19 cellular contexts compared by ENCODE assay signal in the genomic region with DNA sequence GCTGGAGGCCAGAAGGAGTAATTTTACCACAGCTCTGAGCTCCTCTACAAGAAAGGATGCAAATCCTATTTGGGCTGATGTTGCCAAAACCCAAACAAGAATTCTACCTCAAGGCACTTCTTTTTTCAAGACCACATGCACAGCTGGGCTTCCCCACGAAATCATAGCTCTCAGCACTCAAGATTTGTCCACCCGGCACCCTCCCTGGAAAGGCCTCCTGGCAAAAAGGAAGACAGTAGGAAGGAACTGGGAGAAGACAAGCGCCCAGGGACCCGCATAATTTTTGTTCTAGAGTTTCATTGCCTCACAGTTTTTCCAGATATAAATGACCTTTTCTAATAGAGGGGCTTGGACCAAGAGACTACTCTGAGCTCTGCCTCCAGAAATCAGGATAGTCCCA.
DNase-seq lines count a peak whose midpoint lies in the region; ATAC-seq and TF ChIP-seq lines count a peak whose summit lies in the region.
"Had no signal": no experiment of that assay in that cellular context is flagged by ENCODE, and none has a peak within 500 bp of the region (broad histone marks: within the 10 kb centered on the region; RNA-seq: fewer than 3 reads in every experiment).

No MANE protein-coding gene starts in this region.

- no peaks in the 10 kb centered on the region for H3K79me1 ChIP-seq in IMR-90 (ENCODE audit: low read depth in 1 of 2, low read length in 2 of 2)

- POLR2A ChIA-PET in IMR-90 (lab: Charles Lee; ENCODE audit: unreplicated experiment): interaction anchor here (1.0 kb wide), 1 partner anchor 84 kb away, joined by 3 read pairs; no protein-coding TSS in a partner anchor
- POLR2A ChIA-PET in naive thymus-derived CD8-positive, alpha-beta T cell (lab: Charles Lee): no interaction called here

- H2AFZ ChIP-seq in IMR-90 (replicated peaks; ENCODE audit: low read length, poor library complexity): no peak overlapping the region

- no peak for TF ChIP-seq EP300 in sigmoid colon (IDR thresholded peaks at IDR 0.05)

- no peak overlapping the region for H2BK5ac ChIP-seq in IMR-90 (ENCODE audit: low read depth, low read length, poor library complexity, severe bottlenecking)

- no peak overlapping the region for H3K9ac ChIP-seq in IMR-90 (ENCODE audit: low read depth, low read length)

- H3K4me3 Mint-ChIP-seq in naive thymus-derived CD8-positive, alpha-beta T cell: no peak overlapping the region
- H3K4me3 Mint-ChIP-seq: CD4-positive, CD25-positive, alpha-beta regulatory T cell; CD8-positive, alpha-beta memory T cell had no signal

- in situ Hi-C loops in IMR-90 (cut with MboI; ENCODE audit: low sequenced_read_pairs) (no loop called here), astrocyte of the spinal cord (cut with HindIII; ENCODE audit: low sequenced_read_pairs) (no loop called here)

- TF ChIP-seq RAD21 in IMR-90 (IDR thresholded peaks at IDR 0.05; ENCODE audit: low read length): no peak

- H3K4me1 ChIP-seq in IMR-90 (ENCODE audit: control insufficient read depth, insufficient read depth, low read length): peaks cover 7% of the 10 kb centered on the region; the same call in 1 of the 2 replicates
- peaks cover 0 to 5% (median under 1%) of the 10 kb centered on the region in 4 donors for H3K4me1 ChIP-seq in sigmoid colon
- H3K4me1 ChIP-seq: BE2C, HAP-1 had no signal

- H3K4me3 ChIP-seq in IMR-90 (ENCODE audit: insufficient read depth, low read depth, low read length) (no peak overlapping the region), astrocyte of the spinal cord (ENCODE audit: low read depth, low read length) (no peak overlapping the region), sigmoid colon (no peak overlapping the region)
- H3K4me3 ChIP-seq: HAP-1 had no signal

- H4K20me1 ChIP-seq in IMR-90 (ENCODE audit: insufficient read depth, low read length): no peaks in the 10 kb centered on the region

- H3K14ac ChIP-seq in IMR-90 (replicated peaks; ENCODE audit: low read depth, low read length): no peak overlapping the region

- no peak overlapping the region for H3K56ac ChIP-seq in IMR-90 (ENCODE audit: extremely low read depth, insufficient read depth, low read length)

- H3K27me3 ChIP-seq in IMR-90 (ENCODE audit: control insufficient read depth, insufficient read depth, low read length) (no peaks in the 10 kb centered on the region), sigmoid colon (no peaks in the 10 kb centered on the region)
- H3K27me3 ChIP-seq: BE2C had no signal

- DNase-seq in IMR-90: peak; percentile 4
- peak; percentile 29 for DNase-seq in astrocyte of the spinal cord (ENCODE audit: low read depth, low spot score)
- peak; percentile 28 for DNase-seq in myocyte (ENCODE audit: low read depth)
- DNase-seq in sigmoid colon: peak; percentile 29
- no peak for DNase-seq in naive thymus-derived CD8-positive, alpha-beta T cell
- DNase-seq in NCI-H748 (lab: John Stamatoyannopoulos, UW; ENCODE audit: unreplicated experiment): no peak
- DNase-seq: ACHN; BE2C; C1 segment of cervical spinal cord; CD4-positive, CD25-positive, alpha-beta regulatory T cell; CD8-positive, alpha-beta memory T cell; COR-L47; DMS 273 treated with DMSO at 0.1 percent for 48 hours; DMS53; DND-41; EL had no signal

- H3K36me3 ChIP-seq in IMR-90 (ENCODE audit: control insufficient read depth, insufficient read depth, low read length) (no peaks in the 10 kb centered on the region), sigmoid colon (no peaks in the 10 kb centered on the region)
- H3K36me3 ChIP-seq: BE2C, HAP-1 had no signal

- H3K9me3 ChIP-seq in IMR-90 (ENCODE audit: control insufficient read depth, insufficient read depth, low read length) (peaks cover 4% of the 10 kb centered on the region; the same call in 1 of the 2 replicates), sigmoid colon (peaks cover 0 to 2% (median 0%) of the 10 kb centered on the region in 4 donors)
- H3K9me3 ChIP-seq: BE2C, HAP-1 had no signal

- no peak overlapping the region for H3K4me2 ChIP-seq in IMR-90 (ENCODE audit: low read depth, low read length)

- CTCF ChIA-PET in IMR-90 (lab: Yijun Ruan, JAX): no interaction called here

- H4K91ac ChIP-seq in IMR-90 (ENCODE audit: insufficient read depth, low read depth, low read length): no peak overlapping the region

- no peak overlapping the region for H3K4ac ChIP-seq in IMR-90 (ENCODE audit: low read depth, low read length)

- no TSS peak for BruUV-seq in IMR-90 (replicated peaks; lab: Mats Ljungman, UMichigan)

- H3K18ac ChIP-seq in IMR-90 (ENCODE audit: low read depth, low read length): no peak overlapping the region

- H2AK5ac ChIP-seq in IMR-90 (ENCODE audit: low read depth, low read length): no peak overlapping the region

- no peaks in the 10 kb centered on the region for H3K9me1 ChIP-seq in IMR-90 (ENCODE audit: insufficient read depth, low read length)

- H3K4me1 Mint-ChIP-seq in naive thymus-derived CD8-positive, alpha-beta T cell: no peaks in the 10 kb centered on the region
- H3K4me1 Mint-ChIP-seq: CD4-positive, CD25-positive, alpha-beta regulatory T cell; CD8-positive, alpha-beta memory T cell had no signal

- H4K5ac ChIP-seq in IMR-90 (ENCODE audit: low read depth, low read length): no peak overlapping the region

- H4K8ac ChIP-seq in IMR-90 (ENCODE audit: low read depth in 2 of 2, low read length in 2 of 2): no peak overlapping the region

- no CpG with 5 or more reads among the region's 4 CpGs for WGBS in IMR-90 (ENCODE audit: extremely low coverage in 2 of 2, insufficient read length in 1 of 2), 2 experiments
- 80 to 88% methylated on average over 4 of the region's 4 CpGs for WGBS in sigmoid colon, 2 donors

- H2BK120ac ChIP-seq in IMR-90 (ENCODE audit: low read depth, low read length): no peak overlapping the region

- H3K9me3 Mint-ChIP-seq in naive thymus-derived CD8-positive, alpha-beta T cell: no peaks in the 10 kb centered on the region
- H3K9me3 Mint-ChIP-seq: CD8-positive, alpha-beta memory T cell had no signal

- TF ChIP-seq POLR2A in IMR-90 (IDR thresholded peaks at IDR 0.05; ENCODE audit: low read depth, low read length) (no peak), sigmoid colon (IDR thresholded peaks at IDR 0.05) (no peak)

- no peak overlapping the region for H3K27ac Mint-ChIP-seq in naive thymus-derived CD8-positive, alpha-beta T cell
- H3K27ac Mint-ChIP-seq: CD8-positive, alpha-beta memory T cell had no signal

- H2BK15ac ChIP-seq in IMR-90 (ENCODE audit: low read depth, low read length): no peak overlapping the region

- H3K23ac ChIP-seq in IMR-90 (ENCODE audit: low read depth, low read length): no peak overlapping the region

- intact Hi-C loops in IMR-90 (cut with micrococcal nuclease): loop anchor here (5.0 kb wide), 1 partner anchor 33 kb away; no protein-coding TSS in a partner anchor
- intact Hi-C loops in sigmoid colon (cut with DNase I): no loop called here

- H2AK9ac ChIP-seq in IMR-90 (replicated peaks; ENCODE audit: low read depth, low read length, poor library complexity): no peak overlapping the region

- no peak for TF ChIP-seq CTCF in IMR-90 (conservative IDR thresholded peaks at IDR 0.05; ENCODE audit: low read depth, low read length)
- no peak for TF ChIP-seq CTCF in astrocyte of the spinal cord (IDR thresholded peaks at IDR 0.05; ENCODE audit: low read depth, low read length)
- no peak for TF ChIP-seq CTCF in sigmoid colon (IDR thresholded peaks at IDR 0.05)

- peaks cover 3 to 18% (median 4%) of the 10 kb centered on the region in 5 donors for H3K27me3 Mint-ChIP-seq in naive thymus-derived CD8-positive, alpha-beta T cell

- H3K27ac ChIP-seq in IMR-90 (ENCODE audit: insufficient read depth, low read length) (no peak overlapping the region), sigmoid colon (no peak overlapping the region)

- H2BK20ac ChIP-seq in IMR-90 (ENCODE audit: low read depth, low read length): no peak overlapping the region

- ATAC-seq in IMR-90 (ENCODE audit: low read depth) (no peak), GM19463 (IDR thresholded peaks at IDR 0.05; ENCODE audit: unreplicated experiment) (no peak)
- no peak for ATAC-seq in naive thymus-derived CD8-positive, alpha-beta T cell
- ATAC-seq: HepG2 had no signal

- dilution Hi-C loops in IMR-90 (cut with HindIII; ENCODE audit: low sequenced_read_pairs, unreplicated experiment): no loop called here

- H3K36me3 Mint-ChIP-seq in naive thymus-derived CD8-positive, alpha-beta T cell: no peaks in the 10 kb centered on the region
- H3K36me3 Mint-ChIP-seq: CD4-positive, CD25-positive, alpha-beta regulatory T cell; CD8-positive, alpha-beta memory T cell had no signal

TF ChIP-seq in IMR-90, 13 proteins besides CTCF, POLR2A, EP300 and RAD21 (continues in another document):
- no peak for TF ChIP-seq MXI1 (IDR thresholded peaks at IDR 0.05; ENCODE audit: borderline replicate concordance, low read depth, low read length)
- no peak for TF ChIP-seq CHD1 (IDR thresholded peaks at IDR 0.05; ENCODE audit: low read depth, low read length)
- TF ChIP-seq, protein P1, sequence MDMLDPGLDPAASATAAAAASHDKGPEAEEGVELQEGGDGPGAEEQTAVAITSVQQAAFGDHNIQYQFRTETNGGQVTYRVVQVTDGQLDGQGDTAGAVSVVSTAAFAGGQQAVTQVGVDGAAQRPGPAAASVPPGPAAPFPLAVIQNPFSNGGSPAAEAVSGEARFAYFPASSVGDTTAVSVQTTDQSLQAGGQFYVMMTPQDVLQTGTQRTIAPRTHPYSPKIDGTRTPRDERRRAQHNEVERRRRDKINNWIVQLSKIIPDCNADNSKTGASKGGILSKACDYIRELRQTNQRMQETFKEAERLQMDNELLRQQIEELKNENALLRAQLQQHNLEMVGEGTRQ (IDR thresholded peaks at IDR 0.05; ENCODE audit: low read depth, low read length): no peak
- TF ChIP-seq MAZ (IDR thresholded peaks at IDR 0.05; ENCODE audit: borderline replicate concordance, low read depth, low read length): no peak
- TF ChIP-seq FOS (IDR thresholded peaks at IDR 0.05; ENCODE audit: low read depth, low read length): no peak
- no peak for TF ChIP-seq RCOR1 (IDR thresholded peaks at IDR 0.05; ENCODE audit: insufficient replicate concordance, low read length)
- TF ChIP-seq, protein P2, sequence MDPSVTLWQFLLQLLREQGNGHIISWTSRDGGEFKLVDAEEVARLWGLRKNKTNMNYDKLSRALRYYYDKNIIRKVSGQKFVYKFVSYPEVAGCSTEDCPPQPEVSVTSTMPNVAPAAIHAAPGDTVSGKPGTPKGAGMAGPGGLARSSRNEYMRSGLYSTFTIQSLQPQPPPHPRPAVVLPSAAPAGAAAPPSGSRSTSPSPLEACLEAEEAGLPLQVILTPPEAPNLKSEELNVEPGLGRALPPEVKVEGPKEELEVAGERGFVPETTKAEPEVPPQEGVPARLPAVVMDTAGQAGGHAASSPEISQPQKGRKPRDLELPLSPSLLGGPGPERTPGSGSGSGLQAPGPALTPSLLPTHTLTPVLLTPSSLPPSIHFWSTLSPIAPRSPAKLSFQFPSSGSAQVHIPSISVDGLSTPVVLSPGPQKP (IDR thresholded peaks at IDR 0.05; ENCODE audit: borderline replicate concordance, low read depth, low read length): no peak
- TF ChIP-seq CEBPB (IDR thresholded peaks at IDR 0.05; ENCODE audit: low read depth, low read length): no peak
- no peak for TF ChIP-seq MAFK (IDR thresholded peaks at IDR 0.05; ENCODE audit: low read depth, low read length)
- TF ChIP-seq NFE2L2 (IDR thresholded peaks at IDR 0.05; ENCODE audit: low read depth, low read length): no peak
- TF ChIP-seq SMC3 (IDR thresholded peaks at IDR 0.05; ENCODE audit: low read depth, low read length): no peak
- no peak for TF ChIP-seq RFX5 (IDR thresholded peaks at IDR 0.05; ENCODE audit: low read depth, low read length)

Comparison
In these comparisons a context has a peak if more than half of its experiments do, and no peak if none do; other contexts are left out.
1. DNase-seq: peak in IMR-90 (single experiment), astrocyte of the spinal cord (single experiment), myocyte (single experiment) and sigmoid colon (single experiment); none in naive thymus-derived CD8-positive, alpha-beta T cell (0 of 10) and NCI-H748 (single experiment).